16 cellular contexts compared by ENCODE assay signal in genomic region chr17:30559656-30560055, GRCh38.
DNase-seq lines count a peak whose midpoint lies in the region; ATAC-seq and TF ChIP-seq lines count a peak whose summit lies in the region.
"Had no signal": no experiment of that assay in that cellular context is flagged by ENCODE, and none has a peak within 500 bp of the region (broad histone marks: within the 10 kb centered on the region; RNA-seq: fewer than 3 reads in every experiment).

No MANE protein-coding gene starts in this region.

- no peak overlapping the region for H2AK5ac ChIP-seq in neuronal stem cell (ENCODE audit: low read depth, low read length)

- no peak for ATAC-seq in activated naive CD8-positive, alpha-beta T cell treated with anti-CD3 and anti-CD28 coated beads, Interleukin-2, amount 10 ng/mL, durations not matched to agents 7 days and 5 days (ENCODE audit: low read depth)
- ATAC-seq in activated naive CD8-positive, alpha-beta T cell treated with anti-CD3 and anti-CD28 coated beads, Interleukin-2, amount 50 U/mL, for 24 hours: no peak

- no peak overlapping the region for H3K9ac ChIP-seq in neuronal stem cell (ENCODE audit: low read depth, low read length, poor library complexity)

- no peak overlapping the region for H3K27ac Mint-ChIP-seq in activated naive CD8-positive, alpha-beta T cell treated with anti-CD3 and anti-CD28 coated beads, Interleukin-2, amount 10 ng/mL, durations not matched to agents 7 days and 5 days
- H3K27ac Mint-ChIP-seq in activated naive CD8-positive, alpha-beta T cell treated with anti-CD3 and anti-CD28 coated beads, Interleukin-2, amount 50 U/mL, for 24 hours: no peak overlapping the region
- no peak overlapping the region for H3K27ac Mint-ChIP-seq in type B pancreatic cell
- H3K27ac Mint-ChIP-seq: CD4-positive, CD25-positive, alpha-beta regulatory T cell; CD8-positive, alpha-beta memory T cell; H9 had no signal

- H3K27me3 ChIP-seq in neuronal stem cell (ENCODE audit: control insufficient read depth in 3 of 3, insufficient read depth in 3 of 3, low read depth in 1 of 3, low read length in 3 of 3) (no peaks in the 10 kb centered on the region), right atrium auricular region (no peaks in the 10 kb centered on the region)
- H3K27me3 ChIP-seq: BE2C had no signal

- no peak overlapping the region for H2BK120ac ChIP-seq in neuronal stem cell (ENCODE audit: low read depth, low read length)

- no peaks in the 10 kb centered on the region for H3K36me3 Mint-ChIP-seq in activated naive CD8-positive, alpha-beta T cell treated with anti-CD3 and anti-CD28 coated beads, Interleukin-2, amount 10 ng/mL, durations not matched to agents 7 days and 5 days
- no peaks in the 10 kb centered on the region for H3K36me3 Mint-ChIP-seq in activated naive CD8-positive, alpha-beta T cell treated with anti-CD3 and anti-CD28 coated beads, Interleukin-2, amount 50 U/mL, for 24 hours (ENCODE audit: low read depth)
- no peaks in the 10 kb centered on the region for H3K36me3 Mint-ChIP-seq in type B pancreatic cell
- H3K36me3 Mint-ChIP-seq: CD4-positive, CD25-positive, alpha-beta regulatory T cell; CD8-positive, alpha-beta memory T cell had no signal

- H3K18ac ChIP-seq in neuronal stem cell (ENCODE audit: low read length): peak overlapping the region; percentile 57

- H3K9me3 ChIP-seq in neuronal stem cell (replicated peaks in 1 of 2; ENCODE audit: control insufficient read depth in 2 of 2, insufficient read depth in 1 of 2, low read depth in 1 of 2, low read length in 2 of 2) (no peaks in the 10 kb centered on the region), right atrium auricular region (no peaks in the 10 kb centered on the region)
- H3K9me3 ChIP-seq: BE2C had no signal

- H2BK15ac ChIP-seq in neuronal stem cell (ENCODE audit: low read length): peak overlapping the region; percentile 24

- no peak overlapping the region for H4K8ac ChIP-seq in neuronal stem cell (ENCODE audit: low read depth, low read length)

- H3K79me1 ChIP-seq in neuronal stem cell (ENCODE audit: low read depth, low read length): no peaks in the 10 kb centered on the region

- no peak overlapping the region for H2AFZ ChIP-seq in neuronal stem cell (ENCODE audit: low read length)

- H3K4me2 ChIP-seq in neuronal stem cell (ENCODE audit: insufficient read depth, low read length, poor library complexity, severe bottlenecking): no peak overlapping the region

- POLR2A ChIA-PET in activated naive CD8-positive, alpha-beta T cell treated with anti-CD3 and anti-CD28 coated beads, Interleukin-2, amount 10 ng/mL, durations not matched to agents 7 days and 5 days (lab: Charles Lee): no interaction called here

- H3K4ac ChIP-seq in neuronal stem cell (ENCODE audit: low read length): no peak overlapping the region

- TF ChIP-seq CTCF in type B pancreatic cell (conservative IDR thresholded peaks at IDR 0.05) (no peak), right atrium auricular region (IDR thresholded peaks at IDR 0.05) (no peak)

- H3K4me3 ChIP-seq in neuronal stem cell (ENCODE audit: low read length in 2 of 2) (no peak overlapping the region), right atrium auricular region (no peak overlapping the region)

- H3K27ac ChIP-seq in neuronal stem cell (replicated peaks; ENCODE audit: low read length) (no peak overlapping the region), right atrium auricular region (no peak overlapping the region)

- DNase-seq in activated naive CD8-positive, alpha-beta T cell treated with anti-CD3 and anti-CD28 coated beads, Interleukin-2, amount 10 ng/mL, durations not matched to agents 7 days and 5 days: peak; percentile 17
- no peak for DNase-seq in activated naive CD8-positive, alpha-beta T cell treated with anti-CD3 and anti-CD28 coated beads, Interleukin-2, amount 50 U/mL, for 24 hours
- no peak for DNase-seq in neuronal stem cell (ENCODE audit: low spot score)
- peak; percentile 55 for DNase-seq in type B pancreatic cell (ENCODE audit: extremely low spot score, unreplicated experiment)
- DNase-seq in right atrium auricular region (ENCODE audit: low spot score): no peak
- no peak for DNase-seq in cerebellar cortex (ENCODE audit: low spot score)
- no peak for DNase-seq in NCI-H82 (lab: John Stamatoyannopoulos, UW)
- DNase-seq: BE2C; C1 segment of cervical spinal cord; CD4-positive, CD25-positive, alpha-beta regulatory T cell; CD8-positive, alpha-beta memory T cell; COR-L47; DMS 273 treated with DMSO at 0.1 percent for 48 hours; DND-41; EL had no signal

- no peak overlapping the region for H3K4me3 Mint-ChIP-seq in activated naive CD8-positive, alpha-beta T cell treated with anti-CD3 and anti-CD28 coated beads, Interleukin-2, amount 10 ng/mL, durations not matched to agents 7 days and 5 days
- H3K4me3 Mint-ChIP-seq in activated naive CD8-positive, alpha-beta T cell treated with anti-CD3 and anti-CD28 coated beads, Interleukin-2, amount 50 U/mL, for 24 hours: no peak overlapping the region
- no peak overlapping the region for H3K4me3 Mint-ChIP-seq in type B pancreatic cell
- H3K4me3 Mint-ChIP-seq: CD4-positive, CD25-positive, alpha-beta regulatory T cell; CD8-positive, alpha-beta memory T cell; H9 had no signal

- H3K4me1 Mint-ChIP-seq in activated naive CD8-positive, alpha-beta T cell treated with anti-CD3 and anti-CD28 coated beads, Interleukin-2, amount 10 ng/mL, durations not matched to agents 7 days and 5 days: peaks cover 3% of the 10 kb centered on the region
- H3K4me1 Mint-ChIP-seq in activated naive CD8-positive, alpha-beta T cell treated with anti-CD3 and anti-CD28 coated beads, Interleukin-2, amount 50 U/mL, for 24 hours: peaks cover 3% of the 10 kb centered on the region
- peaks cover 13% of the 10 kb centered on the region for H3K4me1 Mint-ChIP-seq in type B pancreatic cell (ENCODE audit: unreplicated experiment)
- H3K4me1 Mint-ChIP-seq: CD4-positive, CD25-positive, alpha-beta regulatory T cell had no signal

- no peak overlapping the region for H2BK5ac ChIP-seq in neuronal stem cell (ENCODE audit: low read length)

- H3K27me3 Mint-ChIP-seq in activated naive CD8-positive, alpha-beta T cell treated with anti-CD3 and anti-CD28 coated beads, Interleukin-2, amount 10 ng/mL, durations not matched to agents 7 days and 5 days: peaks cover 5% of the 10 kb centered on the region
- no peaks in the 10 kb centered on the region for H3K27me3 Mint-ChIP-seq in activated naive CD8-positive, alpha-beta T cell treated with anti-CD3 and anti-CD28 coated beads, Interleukin-2, amount 50 U/mL, for 24 hours
- H3K27me3 Mint-ChIP-seq in type B pancreatic cell: no peaks in the 10 kb centered on the region

- no CpG with 5 or more reads among the region's 7 CpGs for WGBS in neuronal stem cell (ENCODE audit: extremely low coverage in 2 of 2, insufficient read length in 2 of 2, insufficient replicate concordance in 1 of 2), 2 donors

- H3K4me1 ChIP-seq in neuronal stem cell (ENCODE audit: control insufficient read depth in 2 of 2, insufficient read depth in 1 of 2, low read depth in 1 of 2, low read length in 2 of 2) (peaks cover 0 to 3% of the 10 kb centered on the region in 2 donors), right atrium auricular region (no peaks in the 10 kb centered on the region)
- H3K4me1 ChIP-seq: BE2C had no signal

- no peak overlapping the region for H2BK12ac ChIP-seq in neuronal stem cell (ENCODE audit: low read length)

- H3K23ac ChIP-seq in neuronal stem cell (ENCODE audit: low read depth, low read length, poor library complexity): no peak overlapping the region

- no peaks in the 10 kb centered on the region for H3K9me3 Mint-ChIP-seq in activated naive CD8-positive, alpha-beta T cell treated with anti-CD3 and anti-CD28 coated beads, Interleukin-2, amount 10 ng/mL, durations not matched to agents 7 days and 5 days
- no peaks in the 10 kb centered on the region for H3K9me3 Mint-ChIP-seq in activated naive CD8-positive, alpha-beta T cell treated with anti-CD3 and anti-CD28 coated beads, Interleukin-2, amount 50 U/mL, for 24 hours
- H3K9me3 Mint-ChIP-seq in type B pancreatic cell: no peaks in the 10 kb centered on the region
- H3K9me3 Mint-ChIP-seq: CD4-positive, CD25-positive, alpha-beta regulatory T cell; CD8-positive, alpha-beta memory T cell; H9 had no signal

- no peak overlapping the region for H3K14ac ChIP-seq in neuronal stem cell (ENCODE audit: low read length)

- no peak overlapping the region for H4K91ac ChIP-seq in neuronal stem cell (ENCODE audit: low read depth, low read length, poor library complexity)

- H3K36me3 ChIP-seq in neuronal stem cell (replicated peaks in 1 of 2; ENCODE audit: control insufficient read depth in 2 of 2, insufficient read depth in 2 of 2, low read length in 2 of 2): no peaks in the 10 kb centered on the region
- H3K36me3 ChIP-seq in right atrium auricular region: no peaks in the 10 kb centered on the region
- H3K36me3 ChIP-seq: BE2C had no signal

Comparison
In these comparisons a context has a peak if more than half of its experiments do, and no peak if none do; other contexts are left out.
1. DNase-seq: peak in activated naive CD8-positive, alpha-beta T cell treated with anti-CD3 and anti-CD28 coated beads, Interleukin-2, amount 10 ng/mL, durations not matched to agents 7 days and 5 days (single experiment) and type B pancreatic cell (single experiment); none in activated naive CD8-positive, alpha-beta T cell treated with anti-CD3 and anti-CD28 coated beads, Interleukin-2, amount 50 U/mL, for 24 hours (single experiment), neuronal stem cell (single experiment), right atrium auricular region (single experiment), cerebellar cortex (single experiment) and NCI-H82 (single experiment).